In the genomic region with DNA sequence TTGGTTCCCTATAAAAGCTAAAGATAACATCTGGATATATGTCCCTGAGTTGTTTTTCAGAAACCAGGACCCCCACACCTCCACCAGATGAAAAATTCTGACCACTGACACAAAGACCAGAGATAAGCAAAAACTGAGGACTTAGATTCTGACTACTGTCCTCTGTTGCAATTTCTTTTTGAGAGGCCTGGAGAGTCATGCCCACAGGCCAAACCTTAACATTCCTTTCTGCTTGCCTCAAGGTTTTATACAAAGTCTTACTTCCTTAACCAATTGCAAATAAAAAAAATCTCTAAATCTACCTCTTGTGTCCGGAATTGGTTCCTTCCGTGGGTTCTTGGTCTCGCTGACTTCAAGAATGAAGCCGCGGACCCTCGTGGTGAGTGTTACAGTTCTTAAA, we compare ENCODE assay signal across 24 cellular contexts.
DNase-seq lines count a peak whose midpoint lies in the region; ATAC-seq and TF ChIP-seq lines count a peak whose summit lies in the region.
"Had no signal": no experiment of that assay in that cellular context is flagged by ENCODE, and none has a peak within 500 bp of the region (broad histone marks: within the 10 kb centered on the region; RNA-seq: fewer than 3 reads in every experiment).

No MANE protein-coding gene starts in this region.

- no peaks in the 10 kb centered on the region for H3K36me3 ChIP-seq in trophoblast cell (ENCODE audit: control insufficient read depth in 1 of 2, insufficient read depth in 2 of 2, low read length in 2 of 2)
- H3K36me3 ChIP-seq in testis (ENCODE audit: low read depth, missing control alignments): no peaks in the 10 kb centered on the region
- H3K36me3 ChIP-seq: heart right ventricle, left ventricle myocardium inferior, right atrium auricular region, SJSA1 had no signal

- H2AFZ ChIP-seq in trophoblast cell (ENCODE audit: insufficient read depth, low read length, poor library complexity): no peak overlapping the region

- intact Hi-C loops in testis (cut with DNase I; ENCODE audit: low total_unique reads): no loop called here

- TF ChIP-seq POLR2A in testis (IDR thresholded peaks at IDR 0.05): no peak

- no peaks in the 10 kb centered on the region for H3K27me3 ChIP-seq in trophoblast cell (ENCODE audit: insufficient read depth, low read length)
- H3K27me3 ChIP-seq in testis: no peaks in the 10 kb centered on the region
- H3K27me3 ChIP-seq: heart right ventricle, right atrium auricular region, SJSA1 had no signal

- H3K4me2 ChIP-seq in trophoblast cell (ENCODE audit: low read length): no peak overlapping the region

- H3K18ac ChIP-seq in trophoblast cell (ENCODE audit: low read length): no peak overlapping the region

- no peaks in the 10 kb centered on the region for H3K79me2 ChIP-seq in trophoblast cell (ENCODE audit: control insufficient read depth, insufficient read depth, low read length, poor library complexity)

- H2AK5ac ChIP-seq in trophoblast cell (ENCODE audit: low read length): no peak overlapping the region

- H3K4me3 ChIP-seq in choroid plexus epithelial cell (ENCODE audit: low read depth, low read length) (no peak overlapping the region), trophoblast cell (ENCODE audit: low read depth, low read length) (no peak overlapping the region), testis (peak overlapping the region in 1 of 2 donors; percentile 35)
- H3K4me3 ChIP-seq: heart right ventricle, left ventricle myocardium inferior, right atrium auricular region, SJSA1 had no signal

- H3K23ac ChIP-seq in trophoblast cell (ENCODE audit: low read length): no peak overlapping the region

- ATAC-seq in GM18498 (IDR thresholded peaks at IDR 0.05; ENCODE audit: unreplicated experiment): no peak
- ATAC-seq: heart right ventricle; Panc1; stimulated activated memory B cell treated with anti-CD40 and anti-IgM and Interleukin-4, amounts not matched to agents 10 μg/mL and 1 μg/mL and 100 μg/mL, for 72 hours had no signal

- TF ChIP-seq CTCF in choroid plexus epithelial cell (conservative IDR thresholded peaks at IDR 0.05; ENCODE audit: low read depth, low read length): no peak
- TF ChIP-seq CTCF in testis (IDR thresholded peaks at IDR 0.05): no peak

- no CpG with 5 or more reads among the region's 6 CpGs for WGBS in trophoblast cell (ENCODE audit: extremely low coverage, insufficient coverage, insufficient read length)
- 51 to 76% methylated on average over 6 of the region's 6 CpGs for WGBS in testis, 2 donors

- no peaks in the 10 kb centered on the region for H3K79me1 ChIP-seq in trophoblast cell (ENCODE audit: low read length)

- H3K14ac ChIP-seq in trophoblast cell (ENCODE audit: low read length): no peak overlapping the region

- H4K91ac ChIP-seq in trophoblast cell (ENCODE audit: low read depth, low read length): no peak overlapping the region

- no peak overlapping the region for H2BK5ac ChIP-seq in trophoblast cell (ENCODE audit: low read depth, low read length, poor library complexity)

- no peak overlapping the region for H3K9ac ChIP-seq in trophoblast cell (ENCODE audit: low read length)

- no peak overlapping the region for H4K12ac ChIP-seq in trophoblast cell (ENCODE audit: low read depth, low read length)

- H2BK120ac ChIP-seq in trophoblast cell (ENCODE audit: insufficient read depth, low read length, poor library complexity): no peak overlapping the region

- no peak overlapping the region for H3K4ac ChIP-seq in trophoblast cell (ENCODE audit: low read depth, low read length)

- DNase-seq in ELF-1 (ENCODE audit: low read depth, low spot score) (peak; percentile 20), NCI-H226 (peak; percentile 77), choroid plexus epithelial cell (ENCODE audit: low read depth) (peak; percentile 39), trophoblast cell (peak; percentile 30 to 73), anterior cingulate cortex (lab: John Stamatoyannopoulos, UW) (no peak), NCI-H1930 (lab: John Stamatoyannopoulos, UW) (no peak), testis (no peak)
- DNase-seq: activated naive CD4-positive, alpha-beta T cell; activated T-cell treated with anti-CD3 and anti-CD28 coated beads, Interleukin-2, amount 50 U/mL, for 24 hours; amygdala; caudate nucleus; CD4-positive, CD25-positive, alpha-beta regulatory T cell; heart right ventricle; KBM-7; left ventricle myocardium inferior; NCI-H1436 treated with DMSO at 0.1 percent for 48 hours; NCI-H510A treated with DMSO at 0.1 percent for 48 hours; NK-92 treated with Interleukin-12 subunit alpha and Interleukin-12 subunit beta, amount 100 ng/mL, for 24 hours; stimulated activated CD4-positive, alpha-beta T cell treated with anti-CD3 and anti-CD28 coated beads, Interleukin-4, amount 100 ng/mL, for 1 hour had no signal

- no peak overlapping the region for H4K8ac ChIP-seq in trophoblast cell (ENCODE audit: low read depth, low read length)

- H2BK12ac ChIP-seq in trophoblast cell (ENCODE audit: low read length): no peak overlapping the region

- H3K9me3 ChIP-seq in trophoblast cell (ENCODE audit: insufficient read depth, low read depth, low read length): no peaks in the 10 kb centered on the region
- H3K9me3 ChIP-seq in testis: no peaks in the 10 kb centered on the region
- H3K9me3 ChIP-seq: heart right ventricle, left ventricle myocardium inferior, right atrium auricular region, SJSA1 had no signal

- H3K27ac ChIP-seq in trophoblast cell (ENCODE audit: low read depth, low read length): no peak overlapping the region
- no peak overlapping the region for H3K27ac ChIP-seq in testis
- H3K27ac ChIP-seq: heart right ventricle, left ventricle myocardium inferior, right atrium auricular region, SJSA1 had no signal

- H3K4me1 ChIP-seq in trophoblast cell (ENCODE audit: control insufficient read depth in 1 of 2, insufficient read depth in 2 of 2, low read length in 2 of 2) (peaks cover 0 to 2% of the 10 kb centered on the region in 2 experiments), testis (peaks cover 3% of the 10 kb centered on the region)
- H3K4me1 ChIP-seq: heart right ventricle, left ventricle myocardium inferior, right atrium auricular region, SJSA1 had no signal

Comparison
In these comparisons a context has a peak if more than half of its experiments do, and no peak if none do; other contexts are left out.
1. DNase-seq: peak in ELF-1 (single experiment), NCI-H226 (single experiment), choroid plexus epithelial cell (single experiment) and trophoblast cell (2 of 2); none in anterior cingulate cortex (0 of 58), NCI-H1930 (0 of 2) and testis (single experiment).